21 cellular contexts compared by ENCODE assay signal in the genomic region with DNA sequence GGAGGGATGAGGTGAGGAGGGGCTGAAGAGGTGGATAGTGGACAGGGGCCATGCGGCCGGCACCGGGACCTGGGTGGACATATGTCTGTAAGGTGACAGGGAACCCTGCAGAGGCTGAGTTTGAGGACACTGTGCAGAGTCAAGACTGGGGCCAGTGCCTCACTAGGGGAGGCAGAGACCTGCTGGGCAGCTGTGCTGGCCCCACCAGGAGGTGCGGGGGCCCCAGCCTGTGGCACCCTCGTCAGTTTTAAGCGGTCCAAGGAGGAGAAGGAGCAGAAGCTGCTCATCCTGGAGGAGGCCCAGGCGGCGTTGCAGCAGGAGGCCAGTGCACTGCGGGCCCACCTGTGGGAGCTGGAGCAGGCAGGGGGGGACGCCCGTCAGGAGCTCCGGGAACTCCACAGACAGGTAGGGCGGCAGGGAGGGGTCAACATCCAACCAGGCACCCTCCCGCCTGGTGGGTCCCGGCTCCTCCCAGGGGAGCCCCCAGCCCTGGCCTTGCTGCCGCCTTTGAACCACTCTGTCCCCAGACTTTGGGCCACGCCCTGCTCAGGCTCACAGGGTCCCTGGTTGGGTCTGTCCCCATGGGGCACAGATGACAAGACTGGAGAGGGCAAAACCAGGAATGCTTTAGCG. TPM values are rescaled to one million over a fixed set of nuclear protein-coding genes. Genes with fewer than 3 reads are reported as not detected.
DNase-seq lines count a peak whose midpoint lies in the region; ATAC-seq and TF ChIP-seq lines count a peak whose summit lies in the region.
"Had no signal": no experiment of that assay in that cellular context is flagged by ENCODE, and none has a peak within 500 bp of the region (broad histone marks: within the 10 kb centered on the region; RNA-seq: fewer than 3 reads in every experiment).

No MANE protein-coding gene starts in this region.

- H3K4me1 ChIP-seq in adrenal gland (replicated peaks in 1 of 2) (peaks cover 29 to 33% of the 10 kb centered on the region in 2 donors), testis (peaks cover 52% of the 10 kb centered on the region)

- H3K27me3 ChIP-seq in adrenal gland: no peaks in the 10 kb centered on the region
- H3K27me3 ChIP-seq in testis: no peaks in the 10 kb centered on the region
- H3K27me3 ChIP-seq: ascending aorta, suprapubic skin had no signal

- H3K36me3 ChIP-seq in adrenal gland (replicated peaks in 1 of 2) (no peaks in the 10 kb centered on the region), testis (ENCODE audit: low read depth, missing control alignments) (no peaks in the 10 kb centered on the region)
- H3K36me3 ChIP-seq: ascending aorta, suprapubic skin had no signal

- H3K9me3 ChIP-seq in adrenal gland (replicated peaks in 1 of 3) (no peaks in the 10 kb centered on the region), testis (no peaks in the 10 kb centered on the region)
- H3K9me3 ChIP-seq: ascending aorta, suprapubic skin had no signal

- TF ChIP-seq POLR2A in adrenal gland (IDR thresholded peaks at IDR 0.05) (no peak), testis (IDR thresholded peaks at IDR 0.05) (no peak)

- peak; percentile 53 for DNase-seq in activated effector memory CD4-positive, alpha-beta T cell treated with anti-CD3 and anti-CD28 coated beads, Interleukin-2, amount 50 U/mL, for 16 hours
- no peak for DNase-seq in activated effector memory CD4-positive, alpha-beta T cell treated with Interleukin-2 at 50 U/mL for 16 hours
- DNase-seq in adrenal gland: peak in 4 of 7 donors; percentile 15 to 28 (median 18)
- peak; percentile 77 for DNase-seq in mesenteric fat pad (ENCODE audit: low spot score)
- DNase-seq in testis: peak; percentile 13
- DNase-seq in NAMALWA (ENCODE audit: low spot score): no peak
- DNase-seq in NCI-H1105 treated with DMSO at 0.1 percent for 48 hours (lab: John Stamatoyannopoulos, UW): no peak
- DNase-seq: cerebellar nuclear complex, hippocampal formation, kidney glomerular epithelial cell, NCI-H1417, NCI-H2171, NCI-H69, OCI-M1, small intestine had no signal

- no peak overlapping the region for H3K27ac ChIP-seq in adrenal gland
- no peak overlapping the region for H3K27ac ChIP-seq in testis
- H3K27ac ChIP-seq: ascending aorta, suprapubic skin had no signal

- TF ChIP-seq CTCF in adrenal gland (IDR thresholded peaks at IDR 0.05): no peak
- TF ChIP-seq CTCF in testis (IDR thresholded peaks at IDR 0.05): no peak

- 96 to 98% (median 97%) methylated on average over 3 to 18 of the region's 18 CpGs for WGBS in adrenal gland, 4 donors
- WGBS in testis, 2 donors: 93 to 96% methylated on average over 6 to 18 of the region's 18 CpGs

- H3K4me3 ChIP-seq in adrenal gland (no peak overlapping the region), testis (no peak overlapping the region)
- H3K4me3 ChIP-seq: ascending aorta, suprapubic skin had no signal

- ATAC-seq in GM18511 (IDR thresholded peaks at IDR 0.05; ENCODE audit: unreplicated experiment): no peak

- intact Hi-C loops in adrenal gland (cut with DNase I) (no loop called here), testis (cut with DNase I; ENCODE audit: low total_unique reads) (no loop called here)

RNA-seq across cellular contexts. Expression of gene SNED1, which starts 34.1 kb away (rescaled TPM):
- 10 to 100 TPM; 12.5 to 59.5 (median 31.2) TPM for total RNA-seq in adrenal gland
- 10 to 100 TPM in 2 of 3 donors, 1 to 10 TPM in 1; 3.1 to 27.5 (median 17.7) TPM for polyA plus RNA-seq in adrenal gland
- total RNA-seq in mesenteric fat pad: 58.0 TPM
- 100 to 1,000 TPM in 1 of 2 donors, 10 to 100 TPM in 1; 82.7 to 107 TPM for total RNA-seq in testis
- 15.8 TPM for polyA plus RNA-seq in testis (ENCODE audit: insufficient read depth, low read depth, low replicate concordance)

RNA-seq across cellular contexts. Expression of gene CROCC2, which starts 58.2 kb away (rescaled TPM):
- total RNA-seq in adrenal gland: under 1 TPM in 3 of 8 donors, not detected in 5; 0.07 to 0.65 (median 0.23) TPM
- polyA plus RNA-seq in adrenal gland: under 1 TPM in 2 of 3 donors, not detected in 1; 0.07 to 0.32 TPM
- total RNA-seq in mesenteric fat pad: not detected
- total RNA-seq in testis: under 1 TPM; 0.43 to 0.55 TPM
- polyA plus RNA-seq in testis (ENCODE audit: insufficient read depth, low read depth, low replicate concordance): 0.51 TPM
- total RNA-seq: A673; activated CD8-positive, alpha-beta memory T cell treated with anti-CD3 and anti-CD28 coated beads for 36 hours; suprapubic skin; T-helper 2 cell treated with Interferon-gamma antibody and Interleukin-4, amounts not matched to agents 100 ng/mL and 5 ng/mL, for 36 hours had no signal

Comparison
In these comparisons a context has a peak if more than half of its experiments do, and no peak if none do; other contexts are left out.
1. DNase-seq: peak in activated effector memory CD4-positive, alpha-beta T cell treated with anti-CD3 and anti-CD28 coated beads, Interleukin-2, amount 50 U/mL, for 16 hours (single experiment), adrenal gland (4 of 7), mesenteric fat pad (single experiment) and testis (single experiment); none in activated effector memory CD4-positive, alpha-beta T cell treated with Interleukin-2 at 50 U/mL for 16 hours (single experiment), NAMALWA (single experiment) and NCI-H1105 treated with DMSO at 0.1 percent for 48 hours (single experiment).